In the genomic region with DNA sequence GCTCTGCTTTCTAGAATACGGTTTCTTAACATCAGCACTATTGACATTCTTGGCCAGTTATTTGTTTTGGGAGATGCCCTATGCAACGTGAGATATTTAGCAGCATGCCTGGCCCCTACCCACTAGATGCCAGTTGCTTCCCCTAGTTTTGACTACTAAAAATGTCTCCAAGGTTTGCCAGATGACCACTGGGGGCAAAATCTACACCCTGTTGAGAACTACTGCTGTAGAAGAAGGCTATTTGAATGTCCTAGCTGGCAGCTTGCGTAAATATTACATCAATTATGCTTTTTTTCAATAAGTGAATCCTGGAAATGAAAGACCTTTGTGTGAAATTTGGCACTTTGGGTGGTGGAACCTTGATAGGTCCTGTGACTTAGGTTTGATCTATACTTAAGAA, we compare ENCODE assay signal across 1 cellular context.
TF ChIP-seq lines count a peak whose summit lies in the region.

No MANE protein-coding gene starts in this region.

TF ChIP-seq in A549, 52 proteins besides CTCF, POLR2A, EP300 and RAD21 (continued from another document):
- TF ChIP-seq REST (IDR thresholded peaks at IDR 0.05) (no peak), MAZ (IDR thresholded peaks at IDR 0.05; ENCODE audit: borderline replicate concordance, low read depth, low read length) (no peak), HDAC2 (IDR thresholded peaks at IDR 0.05) (no peak), SMC3 (IDR thresholded peaks at IDR 0.05) (no peak), PHF8 (IDR thresholded peaks at IDR 0.05; ENCODE audit: borderline replicate concordance, low read depth) (no peak), CBX2 (IDR thresholded peaks at IDR 0.05; ENCODE audit: borderline replicate concordance, low read depth) (no peak), FOXS1 (CRISPR knock-in tag; IDR thresholded peaks at IDR 0.05) (no peak)
- TF ChIP-seq, protein P1, sequence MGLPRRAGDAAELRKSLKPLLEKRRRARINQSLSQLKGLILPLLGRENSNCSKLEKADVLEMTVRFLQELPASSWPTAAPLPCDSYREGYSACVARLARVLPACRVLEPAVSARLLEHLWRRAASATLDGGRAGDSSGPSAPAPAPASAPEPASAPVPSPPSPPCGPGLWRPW (IDR thresholded peaks at IDR 0.05): no peak
